In the genomic region with DNA sequence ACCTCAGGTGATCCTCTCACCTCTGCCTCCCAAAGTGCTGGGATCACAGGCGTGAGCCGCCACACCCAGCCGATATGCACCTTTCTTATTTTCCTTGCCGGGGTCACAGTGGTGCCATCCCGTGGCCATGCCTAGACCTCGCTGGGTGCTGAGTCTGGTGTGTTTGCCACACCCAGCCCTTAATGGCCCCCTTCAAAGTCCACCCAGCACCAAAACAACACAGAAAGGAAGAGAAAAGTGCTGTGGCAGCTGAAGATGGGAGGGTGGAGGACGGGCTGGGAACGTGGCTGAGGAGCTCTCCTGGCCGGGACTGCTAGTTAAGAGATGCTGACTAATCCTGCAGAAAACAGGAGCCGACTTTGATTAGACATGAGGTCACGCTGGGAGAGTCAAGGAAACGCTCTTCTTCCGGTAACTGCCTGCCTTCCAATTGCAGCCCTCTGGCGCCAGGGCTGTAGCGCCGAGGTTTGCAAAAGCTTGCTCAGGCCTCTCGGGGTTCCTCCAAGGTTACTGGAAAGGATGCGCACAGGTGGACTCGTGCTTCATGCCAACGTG, we compare ENCODE assay signal across 12 cellular contexts.
DNase-seq lines count a peak whose midpoint lies in the region; ATAC-seq and TF ChIP-seq lines count a peak whose summit lies in the region.
"Had no signal": no experiment of that assay in that cellular context is flagged by ENCODE, and none has a peak within 500 bp of the region (broad histone marks: within the 10 kb centered on the region; RNA-seq: fewer than 3 reads in every experiment).

No MANE protein-coding gene starts in this region.

- H3K27ac ChIP-seq in muscle layer of duodenum (ENCODE audit: low read length) = peak overlapping the region; percentile 40

- TF ChIP-seq CTCF in AG10803 (conservative IDR thresholded peaks at IDR 0.05; ENCODE audit: low read length) (0 out of 2 replicates have a peak, but pooled peaks have one; percentile 9), epithelial cell of esophagus (IDR thresholded peaks at IDR 0.05; ENCODE audit: insufficient read depth, low read depth, low read length, missing control alignments) (no peak)

- peak; percentile 74 for DNase-seq in AG10803 (ENCODE audit: low read depth)
- peak; percentile 22 for DNase-seq in NOMO-1 treated with DMSO at 0.1 percent for 48 hours (lab: John Stamatoyannopoulos, UW; ENCODE audit: unreplicated experiment)
- DNase-seq in epithelial cell of esophagus (ENCODE audit: low read depth) = peak; percentile 81
- no peak for DNase-seq in NCI-H2107 treated with DMSO at 0.1 percent for 48 hours (lab: John Stamatoyannopoulos, UW; ENCODE audit: unreplicated experiment)
- no peak for DNase-seq in COLO668 (lab: John Stamatoyannopoulos, UW; ENCODE audit: unreplicated experiment)
- no peak for DNase-seq in NCI-H1417 (lab: John Stamatoyannopoulos, UW)
- DNase-seq: activated CD4-positive, CD25-positive, alpha-beta regulatory T cell; DMS153; retina had no signal

- H3K4me1 ChIP-seq in muscle layer of duodenum (ENCODE audit: control insufficient read depth in 1 of 2, insufficient read depth in 2 of 2, low read length in 2 of 2) = peaks cover 0 to 4% of the 10 kb centered on the region in 2 donors

- H3K27me3 ChIP-seq in muscle layer of duodenum (ENCODE audit: low read depth, low read length) = no peaks in the 10 kb centered on the region
- H3K27me3 ChIP-seq: dorsolateral prefrontal cortex had no signal

- no peaks in the 10 kb centered on the region for H3K9me3 ChIP-seq in muscle layer of duodenum (ENCODE audit: control insufficient read depth in 1 of 2, low read length in 2 of 2)

- no peak for ATAC-seq in HG02610 (IDR thresholded peaks at IDR 0.05; ENCODE audit: unreplicated experiment)

- no peak overlapping the region for H3K4me3 ChIP-seq in AG10803 (ENCODE audit: low read length)
- no peak overlapping the region for H3K4me3 ChIP-seq in epithelial cell of esophagus (ENCODE audit: low read length)
- no peak overlapping the region for H3K4me3 ChIP-seq in muscle layer of duodenum (ENCODE audit: low read depth in 1 of 2, low read length in 2 of 2)
- H3K4me3 ChIP-seq: dorsolateral prefrontal cortex had no signal

- peaks cover 0 to 18% of the 10 kb centered on the region in 2 donors for H3K36me3 ChIP-seq in muscle layer of duodenum (ENCODE audit: control insufficient read depth in 1 of 2, insufficient read depth in 2 of 2, low read length in 2 of 2)

Comparison
In these comparisons a context has a peak if more than half of its experiments do, and no peak if none do; other contexts are left out.
1. DNase-seq: peak in AG10803 (single experiment), NOMO-1 treated with DMSO at 0.1 percent for 48 hours (single experiment) and epithelial cell of esophagus (single experiment); none in NCI-H2107 treated with DMSO at 0.1 percent for 48 hours (single experiment), COLO668 (single experiment) and NCI-H1417 (0 of 3).